In the genomic region with DNA sequence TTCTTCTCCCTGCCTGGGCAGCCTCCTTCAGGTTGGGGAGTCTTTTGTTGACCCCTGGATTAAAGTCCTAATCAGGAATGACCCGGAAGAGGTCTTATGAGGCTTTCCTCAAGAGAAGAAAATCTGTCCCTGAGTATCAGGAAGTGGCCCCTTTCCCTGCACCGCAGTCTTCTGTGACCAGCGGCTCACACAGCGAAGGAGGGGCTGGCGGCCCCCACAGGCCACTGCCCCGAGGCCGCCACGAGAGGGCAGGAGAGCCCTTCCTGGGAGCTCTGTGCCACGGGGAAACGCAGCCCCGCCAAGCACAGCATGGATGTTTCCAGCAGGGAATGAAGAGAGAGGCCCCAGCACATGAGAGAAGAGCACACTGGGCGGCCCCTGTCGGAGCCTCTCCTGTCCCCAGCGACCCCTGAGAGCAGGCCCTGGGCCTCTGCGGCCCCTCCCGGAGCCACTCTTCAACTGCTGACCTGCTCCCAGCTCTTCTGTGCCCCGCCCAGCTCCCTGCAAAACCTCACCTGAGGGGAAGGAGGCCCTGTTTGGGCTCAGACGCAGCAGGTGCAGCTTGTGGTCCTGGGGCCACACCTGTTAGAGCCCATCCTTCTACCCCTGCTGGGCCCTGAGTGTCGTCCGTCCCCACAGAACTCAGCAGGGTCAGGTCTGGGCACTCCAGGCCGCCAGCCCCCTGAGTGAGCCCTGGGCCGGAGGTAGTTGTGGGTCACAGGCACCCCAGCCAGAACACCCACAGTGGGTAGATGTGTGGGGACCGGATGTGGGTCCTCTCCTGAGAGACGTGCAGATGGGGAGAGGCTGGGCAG, we compare ENCODE assay signal across 1 cellular context.
TF ChIP-seq lines count a peak whose summit lies in the region.

No MANE protein-coding gene starts in this region.

TF ChIP-seq in HEK293, 187 proteins besides CTCF, POLR2A, EP300 and RAD21 (continued from another document and continues in another):
- TF ChIP-seq, protein P1, sequence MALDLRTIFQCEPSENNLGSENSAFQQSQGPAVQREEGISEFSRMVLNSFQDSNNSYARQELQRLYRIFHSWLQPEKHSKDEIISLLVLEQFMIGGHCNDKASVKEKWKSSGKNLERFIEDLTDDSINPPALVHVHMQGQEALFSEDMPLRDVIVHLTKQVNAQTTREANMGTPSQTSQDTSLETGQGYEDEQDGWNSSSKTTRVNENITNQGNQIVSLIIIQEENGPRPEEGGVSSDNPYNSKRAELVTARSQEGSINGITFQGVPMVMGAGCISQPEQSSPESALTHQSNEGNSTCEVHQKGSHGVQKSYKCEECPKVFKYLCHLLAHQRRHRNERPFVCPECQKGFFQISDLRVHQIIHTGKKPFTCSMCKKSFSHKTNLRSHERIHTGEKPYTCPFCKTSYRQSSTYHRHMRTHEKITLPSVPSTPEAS (tag by site-specific recombination; IDR thresholded peaks at IDR 0.05), result no peak
- peak; percentile 95 for TF ChIP-seq ZNF654 (tag by site-specific recombination; IDR thresholded peaks at IDR 0.05; ENCODE audit: low read depth)
- TF ChIP-seq ZNF791 (tag by site-specific recombination; IDR thresholded peaks at IDR 0.05), result no peak
- TF ChIP-seq KLF10 (tag by site-specific recombination; IDR thresholded peaks at IDR 0.05), result no peak
- TF ChIP-seq ZNF747 (tag by site-specific recombination; IDR thresholded peaks at IDR 0.05), result no peak
- TF ChIP-seq ZNF391 (tag by site-specific recombination; IDR thresholded peaks at IDR 0.05; ENCODE audit: borderline replicate concordance, low read depth), result peak; percentile 58; the same call in 1 of the 2 replicates
- 0 out of 2 replicates have a peak, but pooled peaks have one; percentile 11 for TF ChIP-seq KLF1 (tag by site-specific recombination; IDR thresholded peaks at IDR 0.05)
- no peak for TF ChIP-seq YY1 (tag by site-specific recombination; IDR thresholded peaks at IDR 0.05)
- peak; percentile 65 for TF ChIP-seq ZNF394 (tag by site-specific recombination; IDR thresholded peaks at IDR 0.05; ENCODE audit: borderline replicate concordance)
- no peak for TF ChIP-seq GLI4 (tag by site-specific recombination; IDR thresholded peaks at IDR 0.05)
- TF ChIP-seq, protein P2, sequence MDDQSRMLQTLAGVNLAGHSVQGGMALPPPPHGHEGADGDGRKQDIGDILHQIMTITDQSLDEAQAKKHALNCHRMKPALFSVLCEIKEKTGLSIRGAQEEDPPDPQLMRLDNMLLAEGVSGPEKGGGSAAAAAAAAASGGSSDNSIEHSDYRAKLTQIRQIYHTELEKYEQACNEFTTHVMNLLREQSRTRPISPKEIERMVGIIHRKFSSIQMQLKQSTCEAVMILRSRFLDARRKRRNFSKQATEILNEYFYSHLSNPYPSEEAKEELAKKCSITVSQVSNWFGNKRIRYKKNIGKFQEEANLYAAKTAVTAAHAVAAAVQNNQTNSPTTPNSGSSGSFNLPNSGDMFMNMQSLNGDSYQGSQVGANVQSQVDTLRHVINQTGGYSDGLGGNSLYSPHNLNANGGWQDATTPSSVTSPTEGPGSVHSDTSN (CRISPR knock-in tag; IDR thresholded peaks at IDR 0.05), result no peak
- TF ChIP-seq ZNF37A (tag by site-specific recombination; IDR thresholded peaks at IDR 0.05), result no peak
- TF ChIP-seq EGR2 (tag by site-specific recombination; IDR thresholded peaks at IDR 0.05; ENCODE audit: low read depth), result no peak
- no peak for TF ChIP-seq ZNF184 (tag by site-specific recombination; IDR thresholded peaks at IDR 0.05)
- TF ChIP-seq SALL2 (tag by site-specific recombination; IDR thresholded peaks at IDR 0.05; ENCODE audit: borderline replicate concordance), result no peak
- TF ChIP-seq ZNF510 (tag by site-specific recombination; IDR thresholded peaks at IDR 0.05; ENCODE audit: insufficient replicate concordance), result no peak
- TF ChIP-seq ZNF558 (tag by site-specific recombination; IDR thresholded peaks at IDR 0.05), result no peak
- TF ChIP-seq ZNF433 (tag by site-specific recombination; IDR thresholded peaks at IDR 0.05; ENCODE audit: low read depth), result no peak
- no peak for TF ChIP-seq ZNF544 (tag by site-specific recombination; IDR thresholded peaks at IDR 0.05)
- TF ChIP-seq ZNF529 (tag by site-specific recombination; IDR thresholded peaks at IDR 0.05; ENCODE audit: insufficient replicate concordance), result no peak
- TF ChIP-seq ZNF311 (tag by site-specific recombination; IDR thresholded peaks at IDR 0.05; ENCODE audit: borderline replicate concordance), result no peak
- TF ChIP-seq ZBTB17 (tag by site-specific recombination; IDR thresholded peaks at IDR 0.05), result peak; percentile 68; the same call in 1 of the 2 replicates
- TF ChIP-seq ZNF624 (tag by site-specific recombination; IDR thresholded peaks at IDR 0.05), result no peak
- peak; percentile 87; the same call in 1 of the 2 replicates for TF ChIP-seq ZNF561 (tag by site-specific recombination; IDR thresholded peaks at IDR 0.05; ENCODE audit: borderline replicate concordance)
- TF ChIP-seq, protein P3, sequence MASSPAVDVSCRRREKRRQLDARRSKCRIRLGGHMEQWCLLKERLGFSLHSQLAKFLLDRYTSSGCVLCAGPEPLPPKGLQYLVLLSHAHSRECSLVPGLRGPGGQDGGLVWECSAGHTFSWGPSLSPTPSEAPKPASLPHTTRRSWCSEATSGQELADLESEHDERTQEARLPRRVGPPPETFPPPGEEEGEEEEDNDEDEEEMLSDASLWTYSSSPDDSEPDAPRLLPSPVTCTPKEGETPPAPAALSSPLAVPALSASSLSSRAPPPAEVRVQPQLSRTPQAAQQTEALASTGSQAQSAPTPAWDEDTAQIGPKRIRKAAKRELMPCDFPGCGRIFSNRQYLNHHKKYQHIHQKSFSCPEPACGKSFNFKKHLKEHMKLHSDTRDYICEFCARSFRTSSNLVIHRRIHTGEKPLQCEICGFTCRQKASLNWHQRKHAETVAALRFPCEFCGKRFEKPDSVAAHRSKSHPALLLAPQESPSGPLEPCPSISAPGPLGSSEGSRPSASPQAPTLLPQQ (tag by site-specific recombination; IDR thresholded peaks at IDR 0.05), result peak; percentile 58; the same call in 1 of the 2 replicates
- TF ChIP-seq, protein P4, sequence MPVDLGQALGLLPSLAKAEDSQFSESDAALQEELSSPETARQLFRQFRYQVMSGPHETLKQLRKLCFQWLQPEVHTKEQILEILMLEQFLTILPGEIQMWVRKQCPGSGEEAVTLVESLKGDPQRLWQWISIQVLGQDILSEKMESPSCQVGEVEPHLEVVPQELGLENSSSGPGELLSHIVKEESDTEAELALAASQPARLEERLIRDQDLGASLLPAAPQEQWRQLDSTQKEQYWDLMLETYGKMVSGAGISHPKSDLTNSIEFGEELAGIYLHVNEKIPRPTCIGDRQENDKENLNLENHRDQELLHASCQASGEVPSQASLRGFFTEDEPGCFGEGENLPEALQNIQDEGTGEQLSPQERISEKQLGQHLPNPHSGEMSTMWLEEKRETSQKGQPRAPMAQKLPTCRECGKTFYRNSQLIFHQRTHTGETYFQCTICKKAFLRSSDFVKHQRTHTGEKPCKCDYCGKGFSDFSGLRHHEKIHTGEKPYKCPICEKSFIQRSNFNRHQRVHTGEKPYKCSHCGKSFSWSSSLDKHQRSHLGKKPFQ (tag by site-specific recombination; IDR thresholded peaks at IDR 0.05), result no peak
- TF ChIP-seq, protein P5, sequence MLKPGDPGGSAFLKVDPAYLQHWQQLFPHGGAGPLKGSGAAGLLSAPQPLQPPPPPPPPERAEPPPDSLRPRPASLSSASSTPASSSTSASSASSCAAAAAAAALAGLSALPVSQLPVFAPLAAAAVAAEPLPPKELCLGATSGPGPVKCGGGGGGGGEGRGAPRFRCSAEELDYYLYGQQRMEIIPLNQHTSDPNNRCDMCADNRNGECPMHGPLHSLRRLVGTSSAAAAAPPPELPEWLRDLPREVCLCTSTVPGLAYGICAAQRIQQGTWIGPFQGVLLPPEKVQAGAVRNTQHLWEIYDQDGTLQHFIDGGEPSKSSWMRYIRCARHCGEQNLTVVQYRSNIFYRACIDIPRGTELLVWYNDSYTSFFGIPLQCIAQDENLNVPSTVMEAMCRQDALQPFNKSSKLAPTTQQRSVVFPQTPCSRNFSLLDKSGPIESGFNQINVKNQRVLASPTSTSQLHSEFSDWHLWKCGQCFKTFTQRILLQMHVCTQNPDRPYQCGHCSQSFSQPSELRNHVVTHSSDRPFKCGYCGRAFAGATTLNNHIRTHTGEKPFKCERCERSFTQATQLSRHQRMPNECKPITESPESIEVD (tag by site-specific recombination; IDR thresholded peaks at IDR 0.05), result no peak
- TF ChIP-seq ZNF223 (tag by site-specific recombination; IDR thresholded peaks at IDR 0.05), result no peak
- no peak for TF ChIP-seq OSR2 (tag by site-specific recombination; IDR thresholded peaks at IDR 0.05)
- peak; percentile 93 for TF ChIP-seq SCRT2 (tag by site-specific recombination; IDR thresholded peaks at IDR 0.05)
- TF ChIP-seq ZSCAN30 (tag by site-specific recombination; IDR thresholded peaks at IDR 0.05), result peak; percentile 90; the same call in 1 of the 2 replicates
- 0 out of 2 replicates have a peak, but pooled peaks have one; percentile 28 for TF ChIP-seq ZBTB21 (tag by site-specific recombination; IDR thresholded peaks at IDR 0.05)
- no peak for TF ChIP-seq ZNF777 (tag by site-specific recombination; IDR thresholded peaks at IDR 0.05; ENCODE audit: borderline replicate concordance)
- TF ChIP-seq, protein P6, sequence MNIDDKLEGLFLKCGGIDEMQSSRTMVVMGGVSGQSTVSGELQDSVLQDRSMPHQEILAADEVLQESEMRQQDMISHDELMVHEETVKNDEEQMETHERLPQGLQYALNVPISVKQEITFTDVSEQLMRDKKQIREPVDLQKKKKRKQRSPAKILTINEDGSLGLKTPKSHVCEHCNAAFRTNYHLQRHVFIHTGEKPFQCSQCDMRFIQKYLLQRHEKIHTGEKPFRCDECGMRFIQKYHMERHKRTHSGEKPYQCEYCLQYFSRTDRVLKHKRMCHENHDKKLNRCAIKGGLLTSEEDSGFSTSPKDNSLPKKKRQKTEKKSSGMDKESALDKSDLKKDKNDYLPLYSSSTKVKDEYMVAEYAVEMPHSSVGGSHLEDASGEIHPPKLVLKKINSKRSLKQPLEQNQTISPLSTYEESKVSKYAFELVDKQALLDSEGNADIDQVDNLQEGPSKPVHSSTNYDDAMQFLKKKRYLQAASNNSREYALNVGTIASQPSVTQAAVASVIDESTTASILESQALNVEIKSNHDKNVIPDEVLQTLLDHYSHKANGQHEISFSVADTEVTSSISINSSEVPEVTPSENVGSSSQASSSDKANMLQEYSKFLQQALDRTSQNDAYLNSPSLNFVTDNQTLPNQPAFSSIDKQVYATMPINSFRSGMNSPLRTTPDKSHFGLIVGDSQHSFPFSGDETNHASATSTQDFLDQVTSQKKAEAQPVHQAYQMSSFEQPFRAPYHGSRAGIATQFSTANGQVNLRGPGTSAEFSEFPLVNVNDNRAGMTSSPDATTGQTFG (tag by site-specific recombination; IDR thresholded peaks at IDR 0.05; ENCODE audit: borderline replicate concordance), result no peak
- TF ChIP-seq, protein P7, sequence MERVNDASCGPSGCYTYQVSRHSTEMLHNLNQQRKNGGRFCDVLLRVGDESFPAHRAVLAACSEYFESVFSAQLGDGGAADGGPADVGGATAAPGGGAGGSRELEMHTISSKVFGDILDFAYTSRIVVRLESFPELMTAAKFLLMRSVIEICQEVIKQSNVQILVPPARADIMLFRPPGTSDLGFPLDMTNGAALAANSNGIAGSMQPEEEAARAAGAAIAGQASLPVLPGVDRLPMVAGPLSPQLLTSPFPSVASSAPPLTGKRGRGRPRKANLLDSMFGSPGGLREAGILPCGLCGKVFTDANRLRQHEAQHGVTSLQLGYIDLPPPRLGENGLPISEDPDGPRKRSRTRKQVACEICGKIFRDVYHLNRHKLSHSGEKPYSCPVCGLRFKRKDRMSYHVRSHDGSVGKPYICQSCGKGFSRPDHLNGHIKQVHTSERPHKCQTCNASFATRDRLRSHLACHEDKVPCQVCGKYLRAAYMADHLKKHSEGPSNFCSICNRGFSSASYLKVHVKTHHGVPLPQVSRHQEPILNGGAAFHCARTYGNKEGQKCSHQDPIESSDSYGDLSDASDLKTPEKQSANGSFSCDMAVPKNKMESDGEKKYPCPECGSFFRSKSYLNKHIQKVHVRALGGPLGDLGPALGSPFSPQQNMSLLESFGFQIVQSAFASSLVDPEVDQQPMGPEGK (tag by site-specific recombination; IDR thresholded peaks at IDR 0.05), result peak; percentile 96
- TF ChIP-seq, protein P8, sequence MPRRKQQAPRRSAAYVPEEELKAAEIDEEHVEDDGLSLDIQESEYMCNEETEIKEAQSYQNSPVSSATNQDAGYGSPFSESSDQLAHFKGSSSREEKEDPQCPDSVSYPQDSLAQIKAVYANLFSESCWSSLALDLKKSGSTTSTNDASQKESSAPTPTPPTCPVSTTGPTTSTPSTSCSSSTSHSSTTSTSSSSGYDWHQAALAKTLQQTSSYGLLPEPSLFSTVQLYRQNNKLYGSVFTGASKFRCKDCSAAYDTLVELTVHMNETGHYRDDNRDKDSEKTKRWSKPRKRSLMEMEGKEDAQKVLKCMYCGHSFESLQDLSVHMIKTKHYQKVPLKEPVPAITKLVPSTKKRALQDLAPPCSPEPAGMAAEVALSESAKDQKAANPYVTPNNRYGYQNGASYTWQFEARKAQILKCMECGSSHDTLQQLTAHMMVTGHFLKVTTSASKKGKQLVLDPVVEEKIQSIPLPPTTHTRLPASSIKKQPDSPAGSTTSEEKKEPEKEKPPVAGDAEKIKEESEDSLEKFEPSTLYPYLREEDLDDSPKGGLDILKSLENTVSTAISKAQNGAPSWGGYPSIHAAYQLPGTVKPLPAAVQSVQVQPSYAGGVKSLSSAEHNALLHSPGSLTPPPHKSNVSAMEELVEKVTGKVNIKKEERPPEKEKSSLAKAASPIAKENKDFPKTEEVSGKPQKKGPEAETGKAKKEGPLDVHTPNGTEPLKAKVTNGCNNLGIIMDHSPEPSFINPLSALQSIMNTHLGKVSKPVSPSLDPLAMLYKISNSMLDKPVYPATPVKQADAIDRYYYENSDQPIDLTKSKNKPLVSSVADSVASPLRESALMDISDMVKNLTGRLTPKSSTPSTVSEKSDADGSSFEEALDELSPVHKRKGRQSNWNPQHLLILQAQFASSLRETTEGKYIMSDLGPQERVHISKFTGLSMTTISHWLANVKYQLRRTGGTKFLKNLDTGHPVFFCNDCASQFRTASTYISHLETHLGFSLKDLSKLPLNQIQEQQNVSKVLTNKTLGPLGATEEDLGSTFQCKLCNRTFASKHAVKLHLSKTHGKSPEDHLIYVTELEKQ (tag by site-specific recombination; IDR thresholded peaks at IDR 0.05; ENCODE audit: borderline replicate concordance), result no peak
- peak; percentile 25; the same call in 1 of the 2 replicates for TF ChIP-seq KLF9 (tag by site-specific recombination; IDR thresholded peaks at IDR 0.05; ENCODE audit: low read depth)
- no peak; the same call in 1 of the 2 replicates for TF ChIP-seq SCRT1 (tag by site-specific recombination; IDR thresholded peaks at IDR 0.05; ENCODE audit: borderline replicate concordance)
- 0 out of 2 replicates have a peak, but pooled peaks have one; percentile 32 for TF ChIP-seq ZBTB7A (tag by site-specific recombination; IDR thresholded peaks at IDR 0.05; ENCODE audit: low read depth)
- no peak for TF ChIP-seq WT1 (tag by site-specific recombination; IDR thresholded peaks at IDR 0.05)
- 0 out of 2 replicates have a peak, but pooled peaks have one; percentile 28 for TF ChIP-seq ZNF629 (tag by site-specific recombination; IDR thresholded peaks at IDR 0.05)
- no peak for TF ChIP-seq ZNF24 (tag by site-specific recombination; IDR thresholded peaks at IDR 0.05)
- no peak for TF ChIP-seq ZNF175 (tag by site-specific recombination; IDR thresholded peaks at IDR 0.05)
- peak; percentile 91 for TF ChIP-seq ZNF10 (tag by site-specific recombination; IDR thresholded peaks at IDR 0.05)
